In genomic region chr22:45657701-45658100, GRCh38 we compare ENCODE assay signal across 1 cellular context.
TF ChIP-seq lines count a peak whose summit lies in the region.

No MANE protein-coding gene starts in this region.

TF ChIP-seq in HepG2, 621 proteins besides CTCF, POLR2A, EP300 and RAD21:
- no peak for TF ChIP-seq BCLAF1 (IDR thresholded peaks at IDR 0.05)
- no peak for TF ChIP-seq MLXIP (CRISPR knock-in tag; IDR thresholded peaks at IDR 0.05; ENCODE audit: borderline replicate concordance)
- TF ChIP-seq ATF6 (CRISPR knock-in tag; conservative IDR thresholded peaks at IDR 0.05): no peak
- TF ChIP-seq SRF (IDR thresholded peaks at IDR 0.05; ENCODE audit: low read depth, low read length): peak; percentile 66; the same call in 1 of the 2 replicates
- TF ChIP-seq XRCC5 (optimal IDR thresholded peaks at IDR 0.05; ENCODE audit: low read length): no peak
- no peak for TF ChIP-seq AHDC1 (CRISPR knock-in tag; IDR thresholded peaks at IDR 0.05; ENCODE audit: borderline replicate concordance)
- no peak for TF ChIP-seq ZNF501 (CRISPR knock-in tag; IDR thresholded peaks at IDR 0.05)
- TF ChIP-seq NR1H2 (CRISPR knock-in tag; IDR thresholded peaks at IDR 0.05; ENCODE audit: borderline replicate concordance, low read depth): no peak
- no peak for TF ChIP-seq LBX2 (CRISPR knock-in tag; IDR thresholded peaks at IDR 0.05; ENCODE audit: borderline replicate concordance)
